1 cellular context compared by ENCODE assay signal in genomic region chr10:28949005-28950004, GRCh38.
A peak's percentile ranks its signal among the peaks of the same experiment; 100 is the strongest.
TF ChIP-seq lines count a peak whose summit lies in the region.

No MANE protein-coding gene starts in this region.

TF ChIP-seq in K562, 482 proteins besides CTCF, POLR2A, EP300 and RAD21 (continued from another document and continues in another):
- TF ChIP-seq ARID4B (CRISPR knock-in tag; IDR thresholded peaks at IDR 0.05), result no peak
- TF ChIP-seq KHSRP (IDR thresholded peaks at IDR 0.05), result no peak
- TF ChIP-seq, protein P1, sequence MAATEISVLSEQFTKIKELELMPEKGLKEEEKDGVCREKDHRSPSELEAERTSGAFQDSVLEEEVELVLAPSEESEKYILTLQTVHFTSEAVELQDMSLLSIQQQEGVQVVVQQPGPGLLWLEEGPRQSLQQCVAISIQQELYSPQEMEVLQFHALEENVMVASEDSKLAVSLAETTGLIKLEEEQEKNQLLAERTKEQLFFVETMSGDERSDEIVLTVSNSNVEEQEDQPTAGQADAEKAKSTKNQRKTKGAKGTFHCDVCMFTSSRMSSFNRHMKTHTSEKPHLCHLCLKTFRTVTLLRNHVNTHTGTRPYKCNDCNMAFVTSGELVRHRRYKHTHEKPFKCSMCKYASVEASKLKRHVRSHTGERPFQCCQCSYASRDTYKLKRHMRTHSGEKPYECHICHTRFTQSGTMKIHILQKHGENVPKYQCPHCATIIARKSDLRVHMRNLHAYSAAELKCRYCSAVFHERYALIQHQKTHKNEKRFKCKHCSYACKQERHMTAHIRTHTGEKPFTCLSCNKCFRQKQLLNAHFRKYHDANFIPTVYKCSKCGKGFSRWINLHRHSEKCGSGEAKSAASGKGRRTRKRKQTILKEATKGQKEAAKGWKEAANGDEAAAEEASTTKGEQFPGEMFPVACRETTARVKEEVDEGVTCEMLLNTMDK (IDR thresholded peaks at IDR 0.05; ENCODE audit: borderline replicate concordance, insufficient read depth, low read depth, low read length, poor library complexity, severe bottlenecking), result no peak
- TF ChIP-seq POLR2G (IDR thresholded peaks at IDR 0.05; ENCODE audit: low read depth, low read length), result no peak
- peak; percentile 71 for TF ChIP-seq MYC (IDR thresholded peaks at IDR 0.05; ENCODE audit: low read depth, low read length)
- no peak; the same call in 1 of the 2 replicates for TF ChIP-seq MYC (CRISPR knock-in tag; IDR thresholded peaks at IDR 0.05; ENCODE audit: borderline replicate concordance, low read depth)
- no peak for TF ChIP-seq PML (IDR thresholded peaks at IDR 0.05; ENCODE audit: low read length)
- no peak for TF ChIP-seq ZHX1 (conservative IDR thresholded peaks at IDR 0.05; ENCODE audit: low read length)
- 0 out of 2 replicates have a peak, but pooled peaks have one; percentile 23 for TF ChIP-seq RBFOX2 (IDR thresholded peaks at IDR 0.05; ENCODE audit: low read depth, low read length)
- TF ChIP-seq ZC3H4 (CRISPR knock-in tag; IDR thresholded peaks at IDR 0.05; ENCODE audit: borderline replicate concordance), result no peak
- no peak for TF ChIP-seq MAFF (IDR thresholded peaks at IDR 0.05; ENCODE audit: low read length)
- TF ChIP-seq, protein P2, sequence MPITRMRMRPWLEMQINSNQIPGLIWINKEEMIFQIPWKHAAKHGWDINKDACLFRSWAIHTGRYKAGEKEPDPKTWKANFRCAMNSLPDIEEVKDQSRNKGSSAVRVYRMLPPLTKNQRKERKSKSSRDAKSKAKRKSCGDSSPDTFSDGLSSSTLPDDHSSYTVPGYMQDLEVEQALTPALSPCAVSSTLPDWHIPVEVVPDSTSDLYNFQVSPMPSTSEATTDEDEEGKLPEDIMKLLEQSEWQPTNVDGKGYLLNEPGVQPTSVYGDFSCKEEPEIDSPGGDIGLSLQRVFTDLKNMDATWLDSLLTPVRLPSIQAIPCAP (CRISPR knock-in tag; IDR thresholded peaks at IDR 0.05; ENCODE audit: borderline replicate concordance), result no peak
- TF ChIP-seq IRF2 (CRISPR knock-in tag; IDR thresholded peaks at IDR 0.05), result no peak
- no peak for TF ChIP-seq HNRNPK (IDR thresholded peaks at IDR 0.05; ENCODE audit: low read depth, low read length, poor library complexity, severe bottlenecking)
- TF ChIP-seq ARNT (IDR thresholded peaks at IDR 0.05), result no peak
- no peak for TF ChIP-seq MCM2 (IDR thresholded peaks at IDR 0.05; ENCODE audit: low read depth)
- TF ChIP-seq RFX7 (CRISPR knock-in tag; IDR thresholded peaks at IDR 0.05), result no peak
- TF ChIP-seq XRCC5 (IDR thresholded peaks at IDR 0.05; ENCODE audit: low read depth, low read length), result no peak
- TF ChIP-seq NR2C2 (CRISPR knock-in tag; IDR thresholded peaks at IDR 0.05), result no peak
- peak; percentile 71; the same call in 1 of the 2 replicates for TF ChIP-seq NR2C2 (tag; IDR thresholded peaks at IDR 0.05)
- no peak for TF ChIP-seq ZNF830 (CRISPR knock-in tag; IDR thresholded peaks at IDR 0.05)
- peak; percentile 82 for TF ChIP-seq HDAC8 (tag; IDR thresholded peaks at IDR 0.05)
- TF ChIP-seq PHF8 (IDR thresholded peaks at IDR 0.05; ENCODE audit: borderline replicate concordance, low read length), result no peak
- TF ChIP-seq SMAD4 (CRISPR knock-in tag; conservative IDR thresholded peaks at IDR 0.05), result peak; percentile 55; the same call in 1 of the 2 replicates
- no peak for TF ChIP-seq FUS (optimal IDR thresholded peaks at IDR 0.05; ENCODE audit: low read depth, low read length)
- TF ChIP-seq TCFL5 (CRISPR knock-in tag; conservative IDR thresholded peaks at IDR 0.05), result no peak
- no peak for TF ChIP-seq ZNF134 (CRISPR knock-in tag; conservative IDR thresholded peaks at IDR 0.05)
- TF ChIP-seq, protein P3, sequence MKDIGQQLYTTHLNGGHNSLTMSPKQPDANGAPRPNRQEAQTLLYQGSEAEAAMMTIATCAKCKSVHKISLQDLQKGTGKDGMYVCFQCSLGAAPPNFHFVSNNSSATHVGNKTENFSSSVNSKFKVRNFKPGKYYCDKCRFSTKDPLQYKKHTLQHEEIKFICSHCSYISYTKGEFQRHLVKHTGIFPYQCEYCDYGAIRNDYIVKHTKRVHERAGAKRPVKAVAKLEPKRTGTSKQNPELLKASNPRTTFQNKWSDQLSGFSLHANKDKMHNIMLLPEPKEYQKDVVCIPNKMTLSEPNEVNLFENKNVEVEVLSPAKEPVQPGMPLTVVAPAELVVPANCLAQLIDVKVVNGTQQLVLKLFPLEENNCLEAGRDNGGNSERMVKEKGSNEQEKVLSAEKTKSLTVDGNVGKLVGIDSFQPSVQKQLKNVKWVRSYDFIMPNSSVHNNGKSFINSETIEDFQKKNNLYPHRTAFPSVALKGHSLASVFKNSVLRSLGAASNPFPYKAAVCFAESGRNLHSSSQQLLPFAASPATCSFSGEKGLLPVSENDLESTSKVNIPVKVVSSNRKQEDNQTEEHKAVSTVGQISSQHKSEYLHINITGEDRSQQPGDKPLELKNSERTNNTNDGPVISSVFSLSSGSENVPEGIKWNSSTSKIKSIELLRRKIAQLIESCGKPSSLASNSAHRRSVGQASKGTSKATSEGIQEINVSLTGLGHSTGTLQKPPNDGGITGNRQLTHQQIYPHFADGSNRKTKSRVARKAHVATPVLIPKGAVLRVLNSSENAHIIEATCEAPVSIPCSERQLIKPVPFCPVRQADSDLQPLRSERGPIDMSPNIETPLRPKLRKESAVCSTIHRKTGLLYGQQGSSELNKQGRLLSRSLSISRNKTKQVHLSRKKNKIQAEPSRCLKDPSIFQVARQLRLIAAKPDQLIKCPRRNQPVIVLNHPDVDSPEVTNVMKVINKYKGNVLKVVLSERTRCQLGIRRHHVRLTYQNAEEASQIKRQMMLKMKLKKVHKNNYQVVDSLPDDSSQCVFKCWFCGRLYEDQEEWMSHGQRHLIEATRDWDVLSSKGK (CRISPR knock-in tag; IDR thresholded peaks at IDR 0.05), result no peak
- TF ChIP-seq LEF1 (IDR thresholded peaks at IDR 0.05), result no peak; the same call in 1 of the 2 replicates
- TF ChIP-seq ZNF239 (CRISPR knock-in tag; IDR thresholded peaks at IDR 0.05), result no peak
- TF ChIP-seq ZNF444 (CRISPR knock-in tag; IDR thresholded peaks at IDR 0.05), result no peak
- TF ChIP-seq MAFK (IDR thresholded peaks at IDR 0.05; ENCODE audit: low read length), result no peak
- no peak for TF ChIP-seq ZSCAN29 (IDR thresholded peaks at IDR 0.05)
- TF ChIP-seq HDAC6 (IDR thresholded peaks at IDR 0.05; ENCODE audit: low read depth, low read length), result no peak
- no peak for TF ChIP-seq MCM3 (IDR thresholded peaks at IDR 0.05)
- TF ChIP-seq, protein P4, sequence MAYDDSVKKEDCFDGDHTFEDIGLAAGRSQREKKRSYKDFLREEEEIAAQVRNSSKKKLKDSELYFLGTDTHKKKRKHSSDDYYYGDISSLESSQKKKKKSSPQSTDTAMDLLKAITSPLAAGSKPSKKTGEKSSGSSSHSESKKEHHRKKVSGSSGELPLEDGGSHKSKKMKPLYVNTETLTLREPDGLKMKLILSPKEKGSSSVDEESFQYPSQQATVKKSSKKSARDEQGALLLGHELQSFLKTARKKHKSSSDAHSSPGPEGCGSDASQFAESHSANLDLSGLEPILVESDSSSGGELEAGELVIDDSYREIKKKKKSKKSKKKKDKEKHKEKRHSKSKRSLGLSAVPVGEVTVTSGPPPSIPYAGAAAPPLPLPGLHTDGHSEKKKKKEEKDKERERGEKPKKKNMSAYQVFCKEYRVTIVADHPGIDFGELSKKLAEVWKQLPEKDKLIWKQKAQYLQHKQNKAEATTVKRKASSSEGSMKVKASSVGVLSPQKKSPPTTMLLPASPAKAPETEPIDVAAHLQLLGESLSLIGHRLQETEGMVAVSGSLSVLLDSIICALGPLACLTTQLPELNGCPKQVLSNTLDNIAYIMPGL (CRISPR knock-in tag; IDR thresholded peaks at IDR 0.05), result no peak
- TF ChIP-seq HDAC2 (IDR thresholded peaks at IDR 0.05), result no peak
- TF ChIP-seq TAL1 (IDR thresholded peaks at IDR 0.05), result no peak
- TF ChIP-seq ZNF639 (CRISPR knock-in tag; conservative IDR thresholded peaks at IDR 0.05 in 1 of 2, IDR thresholded peaks at IDR 0.05 in 1 of 2), result no peak
- TF ChIP-seq MAX (CRISPR knock-in tag; IDR thresholded peaks at IDR 0.05), result no peak
- no peak for TF ChIP-seq ELF2 (CRISPR knock-in tag; IDR thresholded peaks at IDR 0.05)
- no peak for TF ChIP-seq ZFP30 (CRISPR knock-in tag; IDR thresholded peaks at IDR 0.05; ENCODE audit: borderline replicate concordance)
- TF ChIP-seq, protein P5, sequence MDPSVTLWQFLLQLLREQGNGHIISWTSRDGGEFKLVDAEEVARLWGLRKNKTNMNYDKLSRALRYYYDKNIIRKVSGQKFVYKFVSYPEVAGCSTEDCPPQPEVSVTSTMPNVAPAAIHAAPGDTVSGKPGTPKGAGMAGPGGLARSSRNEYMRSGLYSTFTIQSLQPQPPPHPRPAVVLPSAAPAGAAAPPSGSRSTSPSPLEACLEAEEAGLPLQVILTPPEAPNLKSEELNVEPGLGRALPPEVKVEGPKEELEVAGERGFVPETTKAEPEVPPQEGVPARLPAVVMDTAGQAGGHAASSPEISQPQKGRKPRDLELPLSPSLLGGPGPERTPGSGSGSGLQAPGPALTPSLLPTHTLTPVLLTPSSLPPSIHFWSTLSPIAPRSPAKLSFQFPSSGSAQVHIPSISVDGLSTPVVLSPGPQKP (CRISPR knock-in tag; IDR thresholded peaks at IDR 0.05), result no peak
- TF ChIP-seq CREM (IDR thresholded peaks at IDR 0.05; ENCODE audit: low read depth), result no peak
- TF ChIP-seq ZNF780A (CRISPR knock-in tag; IDR thresholded peaks at IDR 0.05), result no peak
- TF ChIP-seq DIDO1 (tag; IDR thresholded peaks at IDR 0.05; ENCODE audit: low read depth), result no peak
- TF ChIP-seq HMBOX1 (IDR thresholded peaks at IDR 0.05), result no peak
- TF ChIP-seq L3MBTL2 (IDR thresholded peaks at IDR 0.05), result peak; percentile 81; the same call in 1 of the 2 replicates
- no peak for TF ChIP-seq KLF16 (IDR thresholded peaks at IDR 0.05)
